Comparison of ENCODE assay signal across 7 cellular contexts in the genomic region with DNA sequence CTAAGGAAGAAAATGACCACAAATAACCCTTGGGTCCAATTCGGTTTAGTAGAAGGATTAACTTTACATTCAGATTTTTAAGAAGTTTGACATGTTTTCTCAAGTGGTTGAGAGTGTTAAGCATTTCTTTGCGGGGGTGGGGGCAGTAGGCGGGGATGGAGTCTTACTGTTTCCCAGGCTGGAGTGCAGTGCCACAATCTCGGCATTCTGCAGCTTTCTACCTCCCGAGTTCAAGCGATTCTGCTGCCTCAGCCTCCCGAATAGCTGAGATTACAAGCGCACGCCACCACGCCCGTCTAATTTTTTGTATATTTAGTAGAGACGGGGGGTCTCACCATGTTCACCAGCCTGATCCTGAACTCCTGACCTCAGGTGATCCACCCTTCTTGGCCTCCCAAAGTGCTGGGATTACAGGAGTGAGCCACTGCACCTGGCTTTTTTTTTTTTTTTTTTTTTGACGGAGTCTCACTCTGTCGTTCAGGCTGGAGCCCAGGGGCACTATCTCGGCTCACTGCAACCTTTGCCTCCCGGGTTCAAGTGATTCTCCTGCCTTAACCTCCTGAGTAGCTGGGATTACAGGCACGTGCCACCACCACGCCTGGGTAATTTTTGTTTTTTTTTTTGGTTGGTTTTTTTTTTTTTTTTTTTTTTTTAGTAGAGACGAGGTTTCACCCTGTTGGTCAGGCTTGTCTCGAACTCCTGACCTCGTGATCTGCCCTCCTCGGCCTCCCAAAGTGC. TPM values are rescaled to one million over a fixed set of nuclear protein-coding genes. Genes with fewer than 3 reads are reported as not detected.
DNase-seq lines count a peak whose midpoint lies in the region; ATAC-seq and TF ChIP-seq lines count a peak whose summit lies in the region.
"Not testable (repeated sequence)": the region's sequence is repeated elsewhere in the genome, so short reads cannot be mapped to it uniquely, and the experiment has no call there.

No MANE protein-coding gene starts in this region.

- H3K27me3 Mint-ChIP-seq in CD14-positive monocyte (ENCODE audit: low read depth in 3 of 3); naive thymus-derived CD4-positive, alpha-beta T cell: not testable (repeated sequence)

- not testable (repeated sequence) for H3K4me3 Mint-ChIP-seq in CD14-positive monocyte
- peak overlapping the region in 5 of 10 donors; percentile 12 to 63 (median 54) for H3K4me3 Mint-ChIP-seq in naive thymus-derived CD4-positive, alpha-beta T cell

- WGBS in right cardiac atrium: 66% methylated on average over 22 of the region's 22 CpGs
- WGBS in ovary, 3 donors: 39 to 51% (median 42%) methylated on average over 22 of the region's 22 CpGs
- 69% methylated on average over 17 of the region's 22 CpGs for WGBS in smooth muscle cell (ENCODE audit: low lambda C conversion rate)

- not testable (repeated sequence) for DNase-seq in CD14-positive monocyte (ENCODE audit: low spot score); HEK293T (ENCODE audit: extremely low spot score); breast epithelium (ENCODE audit: low spot score in 2 of 2); right cardiac atrium; naive thymus-derived CD4-positive, alpha-beta T cell; ovary; smooth muscle cell (lab: John Stamatoyannopoulos, UW; ENCODE audit: unreplicated experiment)

- H3K9me3 ChIP-seq in breast epithelium; right cardiac atrium (ENCODE audit: control insufficient read depth, low read length); naive thymus-derived CD4-positive, alpha-beta T cell (ENCODE audit: control insufficient read depth in 2 of 3, low read length in 3 of 3); ovary; smooth muscle cell (replicated peaks; ENCODE audit: low read depth): not testable (repeated sequence)

- peaks cover 62% of the 10 kb centered on the region for H3K4me1 Mint-ChIP-seq in CD14-positive monocyte
- peaks cover 34 to 80% (median 61%) of the 10 kb centered on the region in 7 donors for H3K4me1 Mint-ChIP-seq in naive thymus-derived CD4-positive, alpha-beta T cell

- H3K27ac ChIP-seq in breast epithelium (peak overlapping the region; percentile 28 to 54), right cardiac atrium (ENCODE audit: low read length) (peak overlapping the region; percentile 26), smooth muscle cell (ENCODE audit: low read depth) (peak overlapping the region; percentile 30)
- peak overlapping the region; percentile 22 for H3K27ac ChIP-seq in naive thymus-derived CD4-positive, alpha-beta T cell (ENCODE audit: low read depth, low read length)
- H3K27ac ChIP-seq in ovary: not testable (repeated sequence)

- H3K27ac Mint-ChIP-seq in CD14-positive monocyte: peak overlapping the region in 6 of 7 donors; percentile 19 to 86 (median 79)
- peak overlapping the region in 6 of 9 donors; percentile 28 to 85 (median 54) for H3K27ac Mint-ChIP-seq in naive thymus-derived CD4-positive, alpha-beta T cell

- peaks cover 0 to 23% of the 10 kb centered on the region in 2 donors for H3K4me1 ChIP-seq in breast epithelium
- peaks cover 21% of the 10 kb centered on the region for H3K4me1 ChIP-seq in right cardiac atrium (ENCODE audit: control insufficient read depth, insufficient read depth, low read length)
- H3K4me1 ChIP-seq in naive thymus-derived CD4-positive, alpha-beta T cell (ENCODE audit: control insufficient read depth in 2 of 2, insufficient read depth in 2 of 2, low read length in 2 of 2): peaks cover 51 to 70% of the 10 kb centered on the region in 2 donors
- peaks cover 30% of the 10 kb centered on the region for H3K4me1 ChIP-seq in ovary (ENCODE audit: insufficient read depth)
- H3K4me1 ChIP-seq in smooth muscle cell (ENCODE audit: low read depth): peaks cover 23% of the 10 kb centered on the region

- H2AFZ ChIP-seq in smooth muscle cell (ENCODE audit: low read depth): not testable (repeated sequence)

- TF ChIP-seq CTCF in CD14-positive monocyte (IDR thresholded peaks at IDR 0.05); breast epithelium (IDR thresholded peaks at IDR 0.05); ovary (IDR thresholded peaks at IDR 0.05); smooth muscle cell (IDR thresholded peaks at IDR 0.05; ENCODE audit: borderline replicate concordance, insufficient read depth, poor library complexity, severe bottlenecking): not testable (repeated sequence)

- not testable (repeated sequence) for H3K9me3 Mint-ChIP-seq in CD14-positive monocyte; naive thymus-derived CD4-positive, alpha-beta T cell

- not testable (repeated sequence) for H3K4me3 ChIP-seq in breast epithelium; right cardiac atrium (ENCODE audit: low read length); naive thymus-derived CD4-positive, alpha-beta T cell (ENCODE audit: low read length); smooth muscle cell
- peak overlapping the region; percentile 15 for H3K4me3 ChIP-seq in ovary

- H3K36me3 Mint-ChIP-seq in CD14-positive monocyte: peaks cover 0 to 16% of the 10 kb centered on the region in 2 donors
- not testable (repeated sequence) for H3K36me3 Mint-ChIP-seq in naive thymus-derived CD4-positive, alpha-beta T cell

- not testable (repeated sequence) for ATAC-seq in right cardiac atrium; naive thymus-derived CD4-positive, alpha-beta T cell

- H3K4me2 ChIP-seq in smooth muscle cell: peak overlapping the region; percentile 6

- H3K9ac ChIP-seq in smooth muscle cell (ENCODE audit: low read depth): not testable (repeated sequence)

- H3K27me3 ChIP-seq in breast epithelium; right cardiac atrium (ENCODE audit: control insufficient read depth, insufficient read depth); naive thymus-derived CD4-positive, alpha-beta T cell (ENCODE audit: control insufficient read depth in 2 of 2, insufficient read depth in 2 of 2, low read length in 2 of 2); ovary; smooth muscle cell (ENCODE audit: low read depth): not testable (repeated sequence)

- not testable (repeated sequence) for TF ChIP-seq POLR2A in breast epithelium (IDR thresholded peaks at IDR 0.05); ovary (IDR thresholded peaks at IDR 0.05)

- peaks cover 100% of the 10 kb centered on the region for H4K20me1 ChIP-seq in smooth muscle cell (ENCODE audit: low read depth)

- POLR2A ChIA-PET in HEK293T (lab: Yijun Ruan, JAX): interaction anchor here (4.5 kb wide), 1 partner anchor 12 kb away, joined by 30 read pairs; a partner anchor contains a TSS
- POLR2A ChIA-PET in naive thymus-derived CD4-positive, alpha-beta T cell (lab: Charles Lee): interaction anchor here (0.6 to 1.5 kb wide), 2 partner anchors 12 to 36 kb away, joined by 3 to 4 read pairs; no protein-coding TSS in a partner anchor

- TF ChIP-seq EP300 in ovary (IDR thresholded peaks at IDR 0.05): not testable (repeated sequence)

- H3K36me3 ChIP-seq in breast epithelium; naive thymus-derived CD4-positive, alpha-beta T cell (ENCODE audit: control insufficient read depth in 2 of 3, insufficient read depth in 3 of 3, low read length in 3 of 3); ovary; smooth muscle cell (ENCODE audit: low read depth): not testable (repeated sequence)

- intact Hi-C loops in CD14-positive monocyte (cut with micrococcal nuclease); breast epithelium (cut with DNase I; ENCODE audit: low total_unique reads); right cardiac atrium (cut with DNase I); naive thymus-derived CD4-positive, alpha-beta T cell (cut with micrococcal nuclease): not testable (repeated sequence)
- intact Hi-C loops in ovary (cut with DNase I): loop anchor here in 1 of 4 donors (10.0 kb wide), 1 partner anchor 107 kb away; a partner anchor contains a TSS

- H3K79me2 ChIP-seq in smooth muscle cell (ENCODE audit: low read depth): peaks cover 100% of the 10 kb centered on the region

- peaks cover 17% of the 10 kb centered on the region for H3F3A ChIP-seq in smooth muscle cell (ENCODE audit: low read depth)

- CTCF ChIA-PET in HEK293T (lab: Yijun Ruan, JAX): not testable (repeated sequence)
- CTCF ChIA-PET in naive thymus-derived CD4-positive, alpha-beta T cell (lab: Charles Lee): interaction anchor here (0.9 to 1.3 kb wide), 2 partner anchors 22 to 27 kb away, joined by 3 to 4 read pairs; no protein-coding TSS in a partner anchor

TF ChIP-seq in HEK293T, 16 proteins besides CTCF, POLR2A, EP300 and RAD21:
- TF ChIP-seq ZNF384 (IDR thresholded peaks at IDR 0.05): peak; percentile 86

RNA-seq across cellular contexts. Expression of a gene that starts 12.4 kb away (rescaled TPM):
- polyA plus RNA-seq in CD14-positive monocyte: 100 to 1,000 TPM; 168 to 185 TPM
- total RNA-seq in breast epithelium: 100 to 1,000 TPM; 481 to 610 (median 518) TPM
- total RNA-seq in right cardiac atrium: 100 to 1,000 TPM; 484 to 570 (median 535) TPM
- polyA plus RNA-seq in right cardiac atrium: 366 TPM
- 100 to 1,000 TPM; 119 to 317 (median 127) TPM for total RNA-seq in naive thymus-derived CD4-positive, alpha-beta T cell
- polyA plus RNA-seq in naive thymus-derived CD4-positive, alpha-beta T cell: 10 to 100 TPM; 30.6 to 37.3 TPM
- 100 to 1,000 TPM; 384 to 524 (median 452) TPM for total RNA-seq in ovary
- 100 to 1,000 TPM; 288 to 589 TPM for polyA plus RNA-seq in ovary
- total RNA-seq in smooth muscle cell: 586 and 662 TPM in 2 replicates
- 383 and 429 TPM in 2 replicates for polyA plus RNA-seq in smooth muscle cell
